ENCODE assay signal across 8 cellular contexts in the genomic region with DNA sequence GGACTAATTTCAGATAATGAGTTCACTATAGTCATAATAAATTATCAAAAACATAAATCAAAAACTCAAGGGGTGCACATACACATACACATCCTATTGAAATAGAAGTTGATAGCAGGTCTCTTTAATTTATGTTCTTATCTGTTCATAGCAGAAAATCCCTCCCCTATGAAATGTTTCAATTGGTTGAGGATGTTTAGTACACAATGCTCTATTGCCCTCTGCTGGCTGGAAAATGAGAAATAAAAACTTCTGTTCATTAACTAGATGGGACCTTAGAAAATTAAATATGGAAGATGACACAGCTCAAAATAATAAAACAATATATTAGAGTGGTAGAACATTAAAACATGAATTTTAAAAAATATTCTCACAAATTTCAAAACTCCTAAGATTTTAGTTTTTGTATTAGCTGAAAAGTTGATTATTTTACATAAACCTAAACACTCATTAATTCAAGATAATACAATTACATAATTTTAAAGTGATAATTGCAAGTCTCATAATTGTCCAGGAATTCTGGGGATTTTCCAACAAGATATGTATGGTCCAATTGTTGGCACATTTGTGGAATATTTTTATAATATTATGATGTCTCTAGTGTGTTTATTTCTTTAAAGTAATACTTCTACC.
DNase-seq lines count a peak whose midpoint lies in the region; ATAC-seq and TF ChIP-seq lines count a peak whose summit lies in the region.

No MANE protein-coding gene starts in this region.

- H3K4me1 Mint-ChIP-seq in progenitor cell of endocrine pancreas (ENCODE audit: low read depth) = peaks cover 5% of the 10 kb centered on the region
- H3K4me1 Mint-ChIP-seq in stimulated activated effector memory CD8-positive, alpha-beta T cell treated with anti-CD3 and anti-CD28 coated beads, Interleukin-12 subunit alpha, Interleukin-12 subunit beta, amount 100 ng/mL, for 72 hours = no peaks in the 10 kb centered on the region

- DNase-seq in SIG-M5 treated with dmso at 0.1 percent for 504 hours (lab: John Stamatoyannopoulos, UW; ENCODE audit: unreplicated experiment) = peak; percentile 57
- DNase-seq in SIG-M5 (lab: John Stamatoyannopoulos, UW) = no peak
- peak; percentile 78 for DNase-seq in OCI-M1 (lab: John Stamatoyannopoulos, UW)
- peak; percentile 23 for DNase-seq in epidermal melanocyte (ENCODE audit: insufficient read length, low spot score)
- DNase-seq in progenitor cell of endocrine pancreas (ENCODE audit: low spot score, unreplicated experiment) = no peak
- DNase-seq in stimulated activated CD4-positive, alpha-beta T cell treated with anti-CD3 and anti-CD28 coated beads, Interleukin-2, amount 100 ng/mL, for 48 hours = no peak
- no peak for DNase-seq in stimulated activated effector memory CD8-positive, alpha-beta T cell treated with anti-CD3 and anti-CD28 coated beads, Interleukin-12 subunit alpha, Interleukin-12 subunit beta, amount 100 ng/mL, for 72 hours (ENCODE audit: low spot score in 2 of 2)

- no peak overlapping the region for H3K4me3 Mint-ChIP-seq in progenitor cell of endocrine pancreas (ENCODE audit: low read depth)
- no peak overlapping the region for H3K4me3 Mint-ChIP-seq in stimulated activated effector memory CD8-positive, alpha-beta T cell treated with anti-CD3 and anti-CD28 coated beads, Interleukin-12 subunit alpha, Interleukin-12 subunit beta, amount 100 ng/mL, for 72 hours

- peak; percentile 84 for TF ChIP-seq CTCF in progenitor cell of endocrine pancreas (IDR thresholded peaks at IDR 0.05; ENCODE audit: unreplicated experiment)

- no peaks in the 10 kb centered on the region for H3K9me3 Mint-ChIP-seq in progenitor cell of endocrine pancreas (ENCODE audit: low read depth)
- peaks cover 8% of the 10 kb centered on the region for H3K9me3 Mint-ChIP-seq in stimulated activated effector memory CD8-positive, alpha-beta T cell treated with anti-CD3 and anti-CD28 coated beads, Interleukin-12 subunit alpha, Interleukin-12 subunit beta, amount 100 ng/mL, for 72 hours

- H3K36me3 Mint-ChIP-seq in progenitor cell of endocrine pancreas (ENCODE audit: insufficient read depth) = no peaks in the 10 kb centered on the region
- H3K36me3 Mint-ChIP-seq in stimulated activated effector memory CD8-positive, alpha-beta T cell treated with anti-CD3 and anti-CD28 coated beads, Interleukin-12 subunit alpha, Interleukin-12 subunit beta, amount 100 ng/mL, for 72 hours = no peaks in the 10 kb centered on the region

- H3K27ac Mint-ChIP-seq in progenitor cell of endocrine pancreas = no peak overlapping the region
- H3K27ac Mint-ChIP-seq in stimulated activated effector memory CD8-positive, alpha-beta T cell treated with anti-CD3 and anti-CD28 coated beads, Interleukin-12 subunit alpha, Interleukin-12 subunit beta, amount 100 ng/mL, for 72 hours = no peak overlapping the region

- H3K27me3 Mint-ChIP-seq in progenitor cell of endocrine pancreas = no peaks in the 10 kb centered on the region

- ATAC-seq in HG03565 (IDR thresholded peaks at IDR 0.05; ENCODE audit: unreplicated experiment) = peak; percentile 88
- no peak for ATAC-seq in stimulated activated effector memory CD8-positive, alpha-beta T cell treated with anti-CD3 and anti-CD28 coated beads, Interleukin-12 subunit alpha, Interleukin-12 subunit beta, amount 100 ng/mL, for 72 hours

Comparison
In these comparisons a context has a peak if more than half of its experiments do, and no peak if none do; other contexts are left out.
1. DNase-seq: peak in SIG-M5 treated with dmso at 0.1 percent for 504 hours (single experiment), OCI-M1 (single experiment) and epidermal melanocyte (single experiment); none in SIG-M5 (single experiment), progenitor cell of endocrine pancreas (single experiment), stimulated activated CD4-positive, alpha-beta T cell treated with anti-CD3 and anti-CD28 coated beads, Interleukin-2, amount 100 ng/mL, for 48 hours (0 of 2) and stimulated activated effector memory CD8-positive, alpha-beta T cell treated with anti-CD3 and anti-CD28 coated beads, Interleukin-12 subunit alpha, Interleukin-12 subunit beta, amount 100 ng/mL, for 72 hours (0 of 2).